Comparison of ENCODE assay signal across 18 cellular contexts in genomic region chr4:113117346-113117677, GRCh38.
"Had no signal": no experiment of that assay in that cellular context is flagged by ENCODE, and none has a peak within 500 bp of the region (broad histone marks: within the 10 kb centered on the region; RNA-seq: fewer than 3 reads in every experiment).

No MANE protein-coding gene starts in this region.

- H3K9me3 Mint-ChIP-seq: activated CD4-positive, alpha-beta T cell treated with anti-CD3 and anti-CD28 coated beads, Interleukin-2, amount 10 ng/mL, durations not matched to agents 7 days and 5 days; activated naive CD8-positive, alpha-beta T cell treated with anti-CD3 and anti-CD28 coated beads, Interleukin-2, amount 10 ng/mL, durations not matched to agents 7 days and 5 days; activated T-helper 1 cell treated with anti-CD3 and anti-CD28 coated beads, Interleukin-12 subunit alpha, Interleukin-12 subunit beta, Interleukin-2, Interleukin-4 antibody, amounts not matched to agents 30 ng/mL and 10 ng/mL and 1 ng/mL, durations not matched to agents 14 hours and 24 hours and 36 hours; dendritic cell treated with granulocyte-macrophage colony-stimulating factor and Interleukin-4, amounts not matched to agents 40 ng/mL and 50 ng/mL, for 4 days; effector memory CD8-positive, alpha-beta T cell had no signal

- H3K27me3 Mint-ChIP-seq: activated CD4-positive, alpha-beta T cell treated with anti-CD3 and anti-CD28 coated beads, Interleukin-2, amount 10 ng/mL, durations not matched to agents 7 days and 5 days; activated naive CD8-positive, alpha-beta T cell treated with anti-CD3 and anti-CD28 coated beads, Interleukin-2, amount 10 ng/mL, durations not matched to agents 7 days and 5 days; dendritic cell treated with granulocyte-macrophage colony-stimulating factor and Interleukin-4, amounts not matched to agents 40 ng/mL and 50 ng/mL, for 4 days had no signal

- H3K27ac ChIP-seq: epithelial cell of prostate, gastrocnemius medialis, heart right ventricle, left lung, right atrium auricular region, transverse colon had no signal

- DNase-seq: activated CD4-positive, alpha-beta T cell treated with anti-CD3 and anti-CD28 coated beads, Interleukin-2, amount 10 ng/mL, durations not matched to agents 7 days and 5 days; activated CD8-positive, alpha-beta memory T cell treated with anti-CD3 and anti-CD28 coated beads for 24 hours; activated naive CD4-positive, alpha-beta T cell; activated naive CD8-positive, alpha-beta T cell treated with anti-CD3 and anti-CD28 coated beads, Interleukin-2, amount 10 ng/mL, durations not matched to agents 7 days and 5 days; effector memory CD8-positive, alpha-beta T cell; gastrocnemius medialis; heart right ventricle; islet precursor cell; left lung; mammary epithelial cell; stimulated activated CD4-positive, alpha-beta T cell treated with anti-CD3 and anti-CD28 coated beads, Interleukin-4, amount 100 ng/mL, for 4 hours; stimulated activated CD8-positive, alpha-beta memory T cell treated with anti-CD3 and anti-CD28 coated beads, Interleukin-4, amount 100 ng/mL, for 48 hours; stimulated activated naive CD4-positive, alpha-beta T cell treated with Interleukin-2 at 50 U/mL for 16 hours; transverse colon had no signal

- ATAC-seq: effector memory CD8-positive, alpha-beta T cell; gastrocnemius medialis had no signal

- H3K4me3 ChIP-seq: gastrocnemius medialis, heart right ventricle, left lung, transverse colon had no signal

- H3K36me3 Mint-ChIP-seq: activated naive CD8-positive, alpha-beta T cell treated with anti-CD3 and anti-CD28 coated beads, Interleukin-2, amount 10 ng/mL, durations not matched to agents 7 days and 5 days had no signal

- H3K4me3 Mint-ChIP-seq: activated CD4-positive, alpha-beta T cell treated with anti-CD3 and anti-CD28 coated beads, Interleukin-2, amount 10 ng/mL, durations not matched to agents 7 days and 5 days; activated naive CD8-positive, alpha-beta T cell treated with anti-CD3 and anti-CD28 coated beads, Interleukin-2, amount 10 ng/mL, durations not matched to agents 7 days and 5 days; activated T-helper 1 cell treated with anti-CD3 and anti-CD28 coated beads, Interleukin-12 subunit alpha, Interleukin-12 subunit beta, Interleukin-2, Interleukin-4 antibody, amounts not matched to agents 30 ng/mL and 10 ng/mL and 1 ng/mL, durations not matched to agents 14 hours and 24 hours and 36 hours; dendritic cell treated with granulocyte-macrophage colony-stimulating factor and Interleukin-4, amounts not matched to agents 40 ng/mL and 50 ng/mL, for 4 days; effector memory CD8-positive, alpha-beta T cell had no signal

- H3K27ac Mint-ChIP-seq: activated CD4-positive, alpha-beta T cell treated with anti-CD3 and anti-CD28 coated beads, Interleukin-2, amount 10 ng/mL, durations not matched to agents 7 days and 5 days; activated naive CD8-positive, alpha-beta T cell treated with anti-CD3 and anti-CD28 coated beads, Interleukin-2, amount 10 ng/mL, durations not matched to agents 7 days and 5 days; activated T-helper 1 cell treated with anti-CD3 and anti-CD28 coated beads, Interleukin-12 subunit alpha, Interleukin-12 subunit beta, Interleukin-2, Interleukin-4 antibody, amounts not matched to agents 30 ng/mL and 10 ng/mL and 1 ng/mL, durations not matched to agents 14 hours and 24 hours and 36 hours; dendritic cell treated with granulocyte-macrophage colony-stimulating factor and Interleukin-4, amounts not matched to agents 40 ng/mL and 50 ng/mL, for 4 days; effector memory CD8-positive, alpha-beta T cell had no signal

- H3K9me3 ChIP-seq: gastrocnemius medialis, heart right ventricle, left lung, right atrium auricular region, transverse colon had no signal

- H3K4me1 Mint-ChIP-seq: activated CD4-positive, alpha-beta T cell treated with anti-CD3 and anti-CD28 coated beads, Interleukin-2, amount 10 ng/mL, durations not matched to agents 7 days and 5 days; activated naive CD8-positive, alpha-beta T cell treated with anti-CD3 and anti-CD28 coated beads, Interleukin-2, amount 10 ng/mL, durations not matched to agents 7 days and 5 days had no signal

- H3K36me3 ChIP-seq: gastrocnemius medialis, heart right ventricle, left lung, right atrium auricular region, transverse colon had no signal

- H3K27me3 ChIP-seq: gastrocnemius medialis, heart right ventricle, right atrium auricular region, transverse colon had no signal

- H3K4me1 ChIP-seq: left lung, transverse colon had no signal
